Comparison of ENCODE assay signal across 31 cellular contexts in genomic region chr13:53142301-53142700, GRCh38.
"Had no signal": no experiment of that assay in that cellular context is flagged by ENCODE, and none has a peak within 500 bp of the region (broad histone marks: within the 10 kb centered on the region; RNA-seq: fewer than 3 reads in every experiment).

No MANE protein-coding gene starts in this region.

- H3K9me3 ChIP-seq: Peyer's patch, SJSA1, SK-N-SH had no signal

- H3K36me3 ChIP-seq: brain microvascular endothelial cell, Peyer's patch, SJSA1 had no signal

- H3K27ac Mint-ChIP-seq: activated CD4-positive, alpha-beta T cell treated with anti-CD3 and anti-CD28 coated beads, Interleukin-2, amount 10 ng/mL, durations not matched to agents 24 days and 14 days; activated CD8-positive, alpha-beta T cell treated with anti-CD3 and anti-CD28 coated beads for 36 hours; activated naive CD8-positive, alpha-beta T cell treated with anti-CD3 and anti-CD28 coated beads for 36 hours; activated T-cell treated with anti-CD3 and anti-CD28 coated beads, Interleukin-2, amount 50 U/mL, for 72 hours; activated T-helper 17 cell treated with anti-CD3 and anti-CD28 coated beads, Interleukin-2, amount 50 U/mL, for 72 hours; T-helper 1 cell treated with Interleukin-12 subunit alpha and Interleukin-12 subunit beta and Interleukin-4 antibody, amounts not matched to agents 30 μg/mL and 1 μg/mL, for 36 hours; T-helper 2 cell treated with Interferon-gamma antibody and Interleukin-4, amounts not matched to agents 5 μg/mL and 100 μg/mL, for 36 hours had no signal

- H3K4me1 Mint-ChIP-seq: activated CD4-positive, alpha-beta T cell treated with anti-CD3 and anti-CD28 coated beads, Interleukin-2, amount 10 ng/mL, durations not matched to agents 24 days and 14 days; activated naive CD8-positive, alpha-beta T cell treated with anti-CD3 and anti-CD28 coated beads for 36 hours; activated T-helper 17 cell treated with anti-CD3 and anti-CD28 coated beads, Interleukin-2, amount 50 U/mL, for 72 hours had no signal

- H3K9ac ChIP-seq: SK-N-SH had no signal

- H3K4me1 ChIP-seq: Peyer's patch had no signal

- H3K4me3 ChIP-seq: Peyer's patch, SJSA1 had no signal

- DNase-seq: activated CD4-positive, alpha-beta T cell treated with anti-CD3 and anti-CD28 coated beads, Interleukin-2, amount 10 ng/mL, durations not matched to agents 24 days and 14 days; activated CD4-positive, alpha-beta T cell treated with anti-CD3 and anti-CD28 coated beads, Interleukin-2, amount 50 U/mL, for 4 hours; activated CD8-positive, alpha-beta T cell treated with anti-CD3 and anti-CD28 coated beads for 36 hours; activated effector memory CD4-positive, alpha-beta T cell treated with anti-CD3 and anti-CD28 coated beads, Interleukin-2, amount 50 U/mL, for 16 hours; activated naive CD4-positive, alpha-beta T cell; activated naive CD4-positive, alpha-beta T cell treated with anti-CD3 and anti-CD28 coated beads, Interleukin-2, amount 50 U/mL, for 16 hours; activated naive CD8-positive, alpha-beta T cell treated with anti-CD3 and anti-CD28 coated beads for 36 hours; activated T-cell treated with anti-CD3 and anti-CD28 coated beads, Interleukin-2, amount 50 U/mL, for 1 hour; activated T-cell treated with anti-CD3 and anti-CD28 coated beads, Interleukin-2, amount 50 U/mL, for 72 hours; brain microvascular endothelial cell; central memory CD4-positive, alpha-beta T cell; MM.1S; MV-4-11; NCI-H1092; NCI-H1417; NCI-H187 treated with DMSO at 0.1 percent for 48 hours; NCI-H2081; NCI-H2171 treated with DMSO at 0.1 percent for 48 hours; NCI-H2227 treated with DMSO at 0.1 percent for 48 hours; NCI-H446; NCI-H510A treated with DMSO at 0.1 percent for 48 hours; NCI-H69; PC-3; Peyer's patch; RPMI8226; SHP77 treated with DMSO at 0.1 percent for 48 hours; SK-N-SH had no signal

- H3K27me3 Mint-ChIP-seq: activated CD4-positive, alpha-beta T cell treated with anti-CD3 and anti-CD28 coated beads, Interleukin-2, amount 10 ng/mL, durations not matched to agents 24 days and 14 days had no signal

- H3K4me2 ChIP-seq: SK-N-SH had no signal

- ATAC-seq: activated CD8-positive, alpha-beta T cell treated with anti-CD3 and anti-CD28 coated beads for 36 hours; activated T-cell treated with anti-CD3 and anti-CD28 coated beads, Interleukin-2, amount 50 U/mL, for 72 hours; activated T-helper 17 cell treated with anti-CD3 and anti-CD28 coated beads, Interleukin-2, amount 50 U/mL, for 72 hours; PC-3 had no signal

- H3K27ac ChIP-seq: brain microvascular endothelial cell, Peyer's patch, SJSA1 had no signal

- H3K27me3 ChIP-seq: brain microvascular endothelial cell, Peyer's patch, SJSA1 had no signal

- H3K4me3 Mint-ChIP-seq: activated CD4-positive, alpha-beta T cell treated with anti-CD3 and anti-CD28 coated beads, Interleukin-2, amount 10 ng/mL, durations not matched to agents 24 days and 14 days; activated CD8-positive, alpha-beta T cell treated with anti-CD3 and anti-CD28 coated beads for 36 hours; activated naive CD8-positive, alpha-beta T cell treated with anti-CD3 and anti-CD28 coated beads for 36 hours; activated T-cell treated with anti-CD3 and anti-CD28 coated beads, Interleukin-2, amount 50 U/mL, for 72 hours; activated T-helper 17 cell treated with anti-CD3 and anti-CD28 coated beads, Interleukin-2, amount 50 U/mL, for 72 hours; T-helper 1 cell treated with Interleukin-12 subunit alpha and Interleukin-12 subunit beta and Interleukin-4 antibody, amounts not matched to agents 30 μg/mL and 1 μg/mL, for 36 hours; T-helper 2 cell treated with Interferon-gamma antibody and Interleukin-4, amounts not matched to agents 5 μg/mL and 100 μg/mL, for 36 hours had no signal

- H3K9me3 Mint-ChIP-seq: activated CD4-positive, alpha-beta T cell treated with anti-CD3 and anti-CD28 coated beads, Interleukin-2, amount 10 ng/mL, durations not matched to agents 24 days and 14 days; activated CD8-positive, alpha-beta T cell treated with anti-CD3 and anti-CD28 coated beads for 36 hours; activated naive CD8-positive, alpha-beta T cell treated with anti-CD3 and anti-CD28 coated beads for 36 hours; activated T-cell treated with anti-CD3 and anti-CD28 coated beads, Interleukin-2, amount 50 U/mL, for 72 hours; activated T-helper 17 cell treated with anti-CD3 and anti-CD28 coated beads, Interleukin-2, amount 50 U/mL, for 72 hours; T-helper 1 cell treated with Interleukin-12 subunit alpha and Interleukin-12 subunit beta and Interleukin-4 antibody, amounts not matched to agents 30 μg/mL and 1 μg/mL, for 36 hours; T-helper 2 cell treated with Interferon-gamma antibody and Interleukin-4, amounts not matched to agents 5 μg/mL and 100 μg/mL, for 36 hours had no signal

- H3K36me3 Mint-ChIP-seq: activated naive CD8-positive, alpha-beta T cell treated with anti-CD3 and anti-CD28 coated beads for 36 hours had no signal

- H3K9me2 ChIP-seq: SK-N-SH had no signal
